ENCODE assay signal across 10 cellular contexts in the genomic region with DNA sequence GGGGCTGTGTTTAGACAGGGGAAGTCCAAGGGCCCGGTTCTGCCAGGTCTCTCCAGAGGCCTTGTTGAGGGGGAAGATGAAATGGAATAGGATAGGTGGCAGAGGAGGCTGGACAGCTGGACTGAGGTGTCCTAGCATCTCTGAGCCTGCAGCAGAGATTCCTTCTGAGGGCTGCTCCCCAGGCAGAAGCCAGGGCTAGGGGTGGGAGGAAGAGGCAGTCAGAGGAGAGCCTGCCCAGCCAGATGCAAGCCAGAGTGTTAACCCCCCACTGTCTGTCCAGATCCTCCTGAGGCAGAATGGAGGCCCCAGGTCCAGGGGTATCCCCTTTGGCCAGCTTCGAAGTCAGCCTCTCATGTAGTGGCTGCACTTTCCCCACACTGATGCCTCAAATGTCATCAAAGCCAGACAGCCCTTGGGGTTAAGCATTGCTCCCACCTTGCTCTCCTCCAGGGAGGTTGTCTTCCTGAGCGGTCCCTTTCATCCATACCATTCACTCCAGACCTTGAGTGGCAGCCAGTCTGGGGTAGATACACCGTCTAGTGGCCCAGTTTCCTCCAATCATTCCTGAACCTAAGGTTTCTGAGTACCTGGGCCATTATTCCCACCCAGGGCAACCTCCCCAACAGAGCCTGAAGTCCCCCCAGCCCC. TPM values are rescaled to one million over a fixed set of nuclear protein-coding genes. Genes with fewer than 3 reads are reported as not detected.
DNase-seq lines count a peak whose midpoint lies in the region; ATAC-seq and TF ChIP-seq lines count a peak whose summit lies in the region.
"Had no signal": no experiment of that assay in that cellular context is flagged by ENCODE, and none has a peak within 500 bp of the region (broad histone marks: within the 10 kb centered on the region; RNA-seq: fewer than 3 reads in every experiment).

No MANE protein-coding gene starts in this region.

- H3K36me3 Mint-ChIP-seq in chondrocyte (ENCODE audit: low read depth): peaks cover 9% of the 10 kb centered on the region

- no peak for DNase-seq in heart left ventricle
- DNase-seq in cardiac septum (ENCODE audit: low spot score): no peak
- DNase-seq in chondrocyte (ENCODE audit: low spot score): no peak
- DNase-seq in uterus: no peak
- DNase-seq in NCI-H1417 (lab: John Stamatoyannopoulos, UW): no peak
- no peak for DNase-seq in NCI-H187 (lab: John Stamatoyannopoulos, UW)
- no peak for DNase-seq in PC-3
- DNase-seq: DMS53 had no signal

- no peak for TF ChIP-seq CTCF in heart left ventricle (IDR thresholded peaks at IDR 0.05)
- no peak for TF ChIP-seq CTCF in chondrocyte (IDR thresholded peaks at IDR 0.05)
- no peak for TF ChIP-seq CTCF in uterus (IDR thresholded peaks at IDR 0.05)
- TF ChIP-seq CTCF in PC-3 (conservative IDR thresholded peaks at IDR 0.05; ENCODE audit: low read depth, low read length): no peak

- no TSS peak for BruUV-seq in PC-3 (replicated peaks; lab: Mats Ljungman, UMichigan)

- peaks cover 7% of the 10 kb centered on the region; the same call in 1 of the 2 replicates for H3K79me2 ChIP-seq in PC-3 (ENCODE audit: low read length)

- peak overlapping the region; percentile 88 for H3K4me3 Mint-ChIP-seq in chondrocyte (ENCODE audit: unreplicated experiment)

- POLR2A ChIA-PET in PC-3 (lab: Charles Lee; ENCODE audit: unreplicated experiment): no interaction called here

- H2AFZ ChIP-seq in PC-3 (ENCODE audit: low read length): no peak overlapping the region

- H3K27ac ChIP-seq in heart left ventricle: peak overlapping the region; percentile 16 to 93 (median 88)
- peak overlapping the region; percentile 56 for H3K27ac ChIP-seq in muscle layer of duodenum (ENCODE audit: low read length)
- H3K27ac ChIP-seq in uterus: peak overlapping the region; percentile 90 to 96
- no peak overlapping the region for H3K27ac ChIP-seq in PC-3 (ENCODE audit: low read length)

- TF ChIP-seq POLR2A in heart left ventricle (IDR thresholded peaks at IDR 0.05) (no peak), uterus (IDR thresholded peaks at IDR 0.05) (no peak)

- H3K27me3 Mint-ChIP-seq in chondrocyte (ENCODE audit: low read depth): peaks cover 2% of the 10 kb centered on the region

- H3K36me3 ChIP-seq in heart left ventricle (peaks cover 0 to 40% (median 23%) of the 10 kb centered on the region in 9 donors), muscle layer of duodenum (ENCODE audit: control insufficient read depth in 1 of 2, insufficient read depth in 2 of 2, low read length in 2 of 2) (peaks cover 17 to 18% of the 10 kb centered on the region in 2 donors), uterus (no peaks in the 10 kb centered on the region), PC-3 (ENCODE audit: low read depth, low read length) (no peaks in the 10 kb centered on the region; the same call in 1 of the 2 replicates)

- H3K4me1 ChIP-seq in heart left ventricle (peaks cover 4 to 75% (median 48%) of the 10 kb centered on the region in 12 donors), muscle layer of duodenum (ENCODE audit: control insufficient read depth in 1 of 2, insufficient read depth in 2 of 2, low read length in 2 of 2) (peaks cover 7 to 37% of the 10 kb centered on the region in 2 donors), uterus (peaks cover 0 to 22% of the 10 kb centered on the region in 2 donors), PC-3 (ENCODE audit: insufficient read depth, low read length) (peaks cover 12% of the 10 kb centered on the region; the same call in 1 of the 2 replicates)

- H3K4me1 Mint-ChIP-seq in chondrocyte (ENCODE audit: low read depth): peaks cover 44% of the 10 kb centered on the region

- intact Hi-C loops in heart left ventricle (cut with DNase I) (loop anchor here in 8 of 10 donors (5.0 to 10.0 kb wide), 4 partner anchors 70 to 135 kb away; partner anchors contain the start of gene AHCYL1 (in 5 of the 8)), cardiac septum (cut with DNase I) (loop anchor here (5.0 kb wide), 3 partner anchors 70 to 135 kb away; partner anchors contain the start of gene AHCYL1), uterus (cut with DNase I; ENCODE audit: low total_unique reads) (no loop called here), PC-3 (cut with micrococcal nuclease) (loop anchor here (5.0 kb wide), 1 partner anchor 70 kb away; the partner anchor contains the start of gene AHCYL1)

- H3K9ac ChIP-seq in PC-3 (ENCODE audit: low read length): no peak overlapping the region

- H3K9me3 Mint-ChIP-seq in chondrocyte (ENCODE audit: low read depth): no peaks in the 10 kb centered on the region
- H3K9me3 Mint-ChIP-seq: dendritic cell treated with granulocyte-macrophage colony-stimulating factor and Interleukin-4, amounts not matched to agents 40 ng/mL and 50 ng/mL, for 4 days had no signal

- no peaks in the 10 kb centered on the region for H3F3A ChIP-seq in PC-3 (ENCODE audit: low read length, unreplicated experiment)

- peak overlapping the region; percentile 52 for H3K27ac Mint-ChIP-seq in chondrocyte (ENCODE audit: unreplicated experiment)

- 33 to 44% (median 40%) methylated on average over 4 of the region's 4 CpGs for WGBS in heart left ventricle, 4 donors

- ATAC-seq in heart left ventricle (peak in 1 of 4 donors; percentile 6), PC-3 (no peak)

- H3K4me3 ChIP-seq in heart left ventricle (peak overlapping the region; percentile 71 to 97 (median 88)), muscle layer of duodenum (ENCODE audit: low read depth in 1 of 2, low read length in 2 of 2) (peak overlapping the region; percentile 70 to 96), uterus (peak overlapping the region; percentile 68 to 83), PC-3 (ENCODE audit: low read length) (no peak overlapping the region)

- H3K9me3 ChIP-seq in heart left ventricle (no peaks in the 10 kb centered on the region), muscle layer of duodenum (ENCODE audit: control insufficient read depth in 1 of 2, low read length in 2 of 2) (no peaks in the 10 kb centered on the region), uterus (no peaks in the 10 kb centered on the region), PC-3 (ENCODE audit: low read length) (no peaks in the 10 kb centered on the region)

- H3K27me3 ChIP-seq in heart left ventricle: peaks cover 0 to 9% (median 0%) of the 10 kb centered on the region in 9 donors
- H3K27me3 ChIP-seq in muscle layer of duodenum (ENCODE audit: low read depth, low read length): no peaks in the 10 kb centered on the region
- no peaks in the 10 kb centered on the region for H3K27me3 ChIP-seq in uterus
- H3K27me3 ChIP-seq in PC-3 (ENCODE audit: low read length): no peaks in the 10 kb centered on the region

- no peak overlapping the region for H3K4me2 ChIP-seq in PC-3 (ENCODE audit: low read length)

- CTCF ChIA-PET in PC-3 (lab: Charles Lee): no interaction called here

- no peaks in the 10 kb centered on the region for H4K20me1 ChIP-seq in PC-3 (ENCODE audit: low read length)

- H3K9me2 ChIP-seq in PC-3 (replicated peaks; ENCODE audit: low read length): no peaks in the 10 kb centered on the region

RNA-seq across cellular contexts. Expression of gene CSF1, which starts 1.7 kb away (rescaled TPM):
- total RNA-seq in heart left ventricle (10 to 100 TPM in 8 of 9 donors, 1 to 10 TPM in 1; 9.0 to 64.8 (median 14.5) TPM), cardiac septum (16.7 TPM), chondrocyte (15.2 to 19.8 TPM (median 16.8 TPM) in 3 replicates), uterus (10 to 100 TPM; 19.8 to 48.2 (median 34.2) TPM), PC-3 (2014; rRNA removed) (2.0 and 4.1 TPM in 2 replicates)
- 1 to 10 TPM; 9.1 to 9.9 TPM for polyA plus RNA-seq in heart left ventricle
